In the genomic region with DNA sequence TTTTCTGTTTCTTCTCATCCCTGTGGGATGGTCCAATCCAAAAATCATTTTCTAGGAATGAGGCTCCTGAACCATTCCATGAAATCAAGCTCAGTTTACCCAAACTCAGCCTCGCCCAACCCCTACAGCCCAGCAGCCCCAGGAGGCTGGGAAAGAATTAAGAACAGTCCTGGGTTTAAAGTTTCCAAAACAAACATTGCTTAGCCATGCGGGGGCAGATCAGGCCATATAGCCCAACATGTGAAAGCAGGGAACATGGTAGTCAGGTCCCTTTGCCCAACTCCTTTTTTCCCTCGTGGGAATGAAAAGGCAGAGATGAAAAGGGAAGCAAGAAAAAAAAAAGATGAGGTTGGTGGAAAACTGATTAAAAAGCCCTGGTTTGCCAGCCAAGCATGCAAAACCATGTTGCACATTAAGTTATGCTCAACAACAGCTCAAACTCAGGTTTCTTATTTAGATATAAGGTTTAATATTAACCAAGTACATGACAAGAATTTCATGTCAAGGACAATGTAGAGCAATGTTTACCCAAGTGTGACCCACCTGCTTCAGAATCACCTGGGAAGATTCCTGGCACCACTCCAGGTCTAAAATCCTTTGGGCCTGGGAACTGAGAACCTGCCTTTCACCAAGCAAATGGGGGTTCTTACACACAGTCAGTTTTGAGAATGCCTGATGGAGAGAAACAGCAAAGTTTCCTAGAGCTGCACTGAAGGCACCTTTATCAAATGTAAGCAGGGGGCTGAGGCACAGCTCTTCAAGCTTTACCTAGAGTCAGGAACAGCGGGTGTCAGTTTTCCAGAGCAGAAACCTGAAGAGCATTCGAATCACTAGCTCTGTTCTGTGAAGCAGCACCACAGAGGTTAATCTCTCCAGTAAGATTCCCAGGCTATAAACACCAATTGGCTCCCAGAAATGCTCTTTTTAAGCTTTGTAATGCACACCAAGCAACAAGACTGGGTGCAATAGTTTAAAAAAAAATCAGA, we compare ENCODE assay signal across 11 cellular contexts. TPM values are rescaled to one million over a fixed set of nuclear protein-coding genes. Genes with fewer than 3 reads are reported as not detected.
DNase-seq lines count a peak whose midpoint lies in the region; ATAC-seq, FAIRE-seq and TF ChIP-seq lines count a peak whose summit lies in the region.
"Had no signal": no experiment of that assay in that cellular context is flagged by ENCODE, and none has a peak within 500 bp of the region (broad histone marks: within the 10 kb centered on the region; RNA-seq: fewer than 3 reads in every experiment).

No MANE protein-coding gene starts in this region.

- peak overlapping the region in 1 of 2 experiments; percentile 83 for H2BK12ac ChIP-seq in mesenchymal stem cell (ENCODE audit: low read length in 2 of 2)

- no peak overlapping the region for H3K23ac ChIP-seq in mesenchymal stem cell (ENCODE audit: low read length in 2 of 2)

- H3K36me3 ChIP-seq in HepG2 (replicated peaks in 1 of 2; ENCODE audit: control insufficient read depth in 1 of 2, insufficient read depth in 2 of 2, low read length in 2 of 2) (no peaks in the 10 kb centered on the region), right lobe of liver (no peaks in the 10 kb centered on the region), Peyer's patch (no peaks in the 10 kb centered on the region), mesenchymal stem cell (ENCODE audit: control insufficient read depth in 1 of 2, insufficient read depth in 2 of 2, low read depth in 1 of 2, low read length in 2 of 2) (no peaks in the 10 kb centered on the region), aorta (ENCODE audit: control insufficient read depth in 1 of 2, insufficient read depth in 2 of 2, low read length in 1 of 2) (no peaks in the 10 kb centered on the region)

- no peaks in the 10 kb centered on the region for H4K20me1 ChIP-seq in HepG2 (ENCODE audit: insufficient read depth, low read length)

- H2BK120ac ChIP-seq in mesenchymal stem cell (ENCODE audit: low read depth, low read length): no peak overlapping the region

- H2AFZ ChIP-seq in HepG2 (ENCODE audit: low read length) (no peak overlapping the region), mesenchymal stem cell (ENCODE audit: low read depth, low read length) (peak overlapping the region; percentile 15)
- H2AFZ ChIP-seq: GM23248 had no signal

- H3K27ac ChIP-seq in HepG2 (ENCODE audit: extremely low read length, insufficient read depth, low read length) (peak overlapping the region; percentile 61), right lobe of liver (no peak overlapping the region), Peyer's patch (peak overlapping the region in 3 of 4 donors; percentile 33 to 57 (median 55)), mesenchymal stem cell (ENCODE audit: low read length, poor library complexity, severe bottlenecking) (peak overlapping the region; percentile 10), aorta (ENCODE audit: low read depth in 1 of 2, low read length in 2 of 2) (peak overlapping the region; percentile 88 to 90)
- H3K27ac ChIP-seq: GM23248 had no signal

- peak; percentile 49 for ATAC-seq in HepG2
- ATAC-seq in right lobe of liver: no peak
- peak; percentile 59 for ATAC-seq in aorta (ENCODE audit: low FRiP score)

- no peak for TF ChIP-seq RAD21 in HepG2 (CRISPR knock-in tag; IDR thresholded peaks at IDR 0.05)

- no peak overlapping the region for H3K14ac ChIP-seq in mesenchymal stem cell (ENCODE audit: low read length in 2 of 2)

- H2AK5ac ChIP-seq in mesenchymal stem cell (ENCODE audit: low read length, severe bottlenecking): no peak overlapping the region

- H3K79me1 ChIP-seq in mesenchymal stem cell (replicated peaks; ENCODE audit: low read length, poor library complexity, severe bottlenecking): no peaks in the 10 kb centered on the region

- peaks cover 87% of the 10 kb centered on the region for H3K4me1 ChIP-seq in HepG2 (ENCODE audit: insufficient read depth, low read length)
- no peaks in the 10 kb centered on the region for H3K4me1 ChIP-seq in right lobe of liver
- H3K4me1 ChIP-seq in Peyer's patch: peaks cover 0 to 6% (median 0%) of the 10 kb centered on the region in 4 donors
- peaks cover 7% of the 10 kb centered on the region for H3K4me1 ChIP-seq in mesenchymal stem cell (ENCODE audit: control insufficient read depth, insufficient read depth, low read depth, low read length)
- peaks cover 2 to 18% of the 10 kb centered on the region in 2 donors for H3K4me1 ChIP-seq in aorta (ENCODE audit: control insufficient read depth in 1 of 2, insufficient read depth in 2 of 2, low read length in 2 of 2)

- DNase-seq in HepG2 (ENCODE audit: low spot score) (peak; percentile 43), right lobe of liver (no peak), Peyer's patch (no peak), mesenchymal stem cell (no peak), aorta (no peak)
- DNase-seq in central memory CD4-positive, alpha-beta T cell: no peak
- no peak for DNase-seq in activated effector memory CD4-positive, alpha-beta T cell treated with Interleukin-2 at 50 U/mL for 16 hours
- no peak for DNase-seq in stimulated activated CD4-positive, alpha-beta T cell treated with anti-CD3 and anti-CD28 coated beads, Interleukin-2, amount 100 ng/mL, for 24 hours
- DNase-seq: GM23248, NCI-H2029 treated with DMSO at 0.1 percent for 48 hours, SK-N-SH had no signal

- peak in 1 of 2 experiments; percentile 63; a peak in 2 of 4 replicates for TF ChIP-seq EP300 in HepG2 (IDR thresholded peaks at IDR 0.05; ENCODE audit: low read depth in 2 of 2, low read length in 2 of 2)
- no peak for TF ChIP-seq EP300 in HepG2 (CRISPR knock-in tag; IDR thresholded peaks at IDR 0.05; ENCODE audit: borderline replicate concordance)

- H3K4ac ChIP-seq in mesenchymal stem cell (ENCODE audit: low read depth in 1 of 2, low read length in 2 of 2): no peak overlapping the region

- BruUV-seq in HepG2 (replicated peaks; lab: Mats Ljungman, UMichigan): no TSS peak

- WGBS in HepG2 (ENCODE audit: low lambda C conversion rate): 7% methylated on average over 5 of the region's 5 CpGs
- WGBS in right lobe of liver (ENCODE audit: insufficient coverage, low coverage, low lambda C conversion rate, missing lambda C conversion rate): 25% methylated on average over 5 of the region's 5 CpGs
- 48% methylated on average over 5 of the region's 5 CpGs for WGBS in mesenchymal stem cell
- WGBS in aorta, 2 donors: 12 to 13% methylated on average over 5 of the region's 5 CpGs

- TF ChIP-seq POLR2A in HepG2 (IDR thresholded peaks at IDR 0.05; ENCODE audit: insufficient read depth in 1 of 2, low read depth in 2 of 2, low read length in 2 of 2) (no peak), right lobe of liver (IDR thresholded peaks at IDR 0.05) (no peak), Peyer's patch (IDR thresholded peaks at IDR 0.05) (no peak)

- peaks cover 40% of the 10 kb centered on the region for H3K79me2 ChIP-seq in HepG2 (ENCODE audit: insufficient read depth, low read length)

- H3K9ac ChIP-seq in HepG2 (ENCODE audit: insufficient read depth, low read depth, low read length) (peak overlapping the region; percentile 62), mesenchymal stem cell (ENCODE audit: low read length) (no peak overlapping the region)
- H3K9ac ChIP-seq: GM23248, SK-N-SH had no signal

- TF ChIP-seq CTCF in HepG2 (CRISPR knock-in tag; IDR thresholded peaks at IDR 0.05): no peak
- TF ChIP-seq CTCF in right lobe of liver (IDR thresholded peaks at IDR 0.05): no peak
- no peak for TF ChIP-seq CTCF in Peyer's patch (IDR thresholded peaks at IDR 0.05)

- H4K8ac ChIP-seq in mesenchymal stem cell (ENCODE audit: low read length): no peak overlapping the region

- H3K4me3 ChIP-seq in HepG2 (replicated peaks in 1 of 3; ENCODE audit: insufficient read depth in 1 of 3, low read depth in 2 of 3, low read length in 3 of 3): peak overlapping the region in 2 of 3 experiments; percentile 63 to 66; a peak in 4 of 6 replicates
- H3K4me3 ChIP-seq in right lobe of liver: no peak overlapping the region
- peak overlapping the region in 2 of 4 donors; percentile 47 to 48 for H3K4me3 ChIP-seq in Peyer's patch
- no peak overlapping the region for H3K4me3 ChIP-seq in mesenchymal stem cell (ENCODE audit: insufficient read depth in 1 of 2, low read depth in 1 of 2, low read length in 2 of 2)
- peak overlapping the region; percentile 86 to 98 for H3K4me3 ChIP-seq in aorta (ENCODE audit: low read length in 2 of 2)
- H3K4me3 ChIP-seq: GM23248 had no signal

- POLR2A ChIA-PET in HepG2 (lab: Yijun Ruan, JAX): interaction anchor here (1.4 kb wide), 1 partner anchor 39 kb away, joined by 3 read pairs; no protein-coding TSS in a partner anchor

- no peak overlapping the region for H2BK15ac ChIP-seq in mesenchymal stem cell (ENCODE audit: low read depth, poor library complexity, severe bottlenecking)

- no peak overlapping the region for H2BK5ac ChIP-seq in mesenchymal stem cell (ENCODE audit: low read depth, low read length, poor library complexity, severe bottlenecking)

- intact Hi-C loops in HepG2 (cut with micrococcal nuclease; ENCODE audit: unreplicated experiment) (loop anchor here (2.0 kb wide), 1 partner anchor 52 kb away; no protein-coding TSS in a partner anchor), right lobe of liver (cut with DNase I) (no loop called here), aorta (cut with DNase I) (no loop called here)

- in situ Hi-C loops in HepG2 (cut with HindIII; ENCODE audit: extremely low pct_ligation_motif_present, low pct_unique_long_range_greater_than_20kb): no loop called here

- H3K27me3 ChIP-seq in HepG2 (ENCODE audit: control insufficient read depth in 1 of 2, insufficient read depth in 2 of 2, low read length in 2 of 2) (no peaks in the 10 kb centered on the region; a peak in 2 of 5 replicates), right lobe of liver (no peaks in the 10 kb centered on the region), Peyer's patch (no peaks in the 10 kb centered on the region), mesenchymal stem cell (ENCODE audit: control insufficient read depth in 1 of 2, insufficient read depth in 1 of 2, low read length in 2 of 2) (no peaks in the 10 kb centered on the region), aorta (ENCODE audit: control insufficient read depth in 1 of 2, insufficient read depth in 2 of 2, low read length in 1 of 2) (no peaks in the 10 kb centered on the region)

- no peaks in the 10 kb centered on the region for H3K9me3 ChIP-seq in HepG2 (ENCODE audit: low read length)
- no peaks in the 10 kb centered on the region for H3K9me3 ChIP-seq in right lobe of liver
- no peaks in the 10 kb centered on the region for H3K9me3 ChIP-seq in Peyer's patch
- H3K9me3 ChIP-seq in mesenchymal stem cell (ENCODE audit: control insufficient read depth, low read length): no peaks in the 10 kb centered on the region
- no peaks in the 10 kb centered on the region for H3K9me3 ChIP-seq in aorta (ENCODE audit: control insufficient read depth, low read length)
- H3K9me3 ChIP-seq: SK-N-SH had no signal

- no peak for FAIRE-seq in HepG2 (lab: Jason Lieb, UNC)

- H3K18ac ChIP-seq in mesenchymal stem cell (ENCODE audit: low read depth in 1 of 2, low read length in 2 of 2): no peak overlapping the region

- H3K4me2 ChIP-seq in HepG2 (ENCODE audit: low read depth, low read length): peak overlapping the region; percentile 85
- H3K4me2 ChIP-seq in mesenchymal stem cell (ENCODE audit: low read length, poor library complexity, severe bottlenecking): no peak overlapping the region
- H3K4me2 ChIP-seq: SK-N-SH had no signal

- CTCF ChIA-PET in HepG2 (lab: Yijun Ruan, JAX; ENCODE audit: low intra/inter-chr PET ratio, low total read pairs): no interaction called here

- H4K91ac ChIP-seq in mesenchymal stem cell (ENCODE audit: low read length): no peak overlapping the region

RNA-seq across cellular contexts. Expression of gene FREM1, which starts 1.7 kb away (rescaled TPM):
- total RNA-seq in HepG2 (2016; rRNA removed; fragmentation: Illumina TruSeq; extraction: Trizol) (33.6 and 64.3 TPM in 2 replicates), right lobe of liver (1 to 10 TPM in 3 of 6 experiments, under 1 TPM in 3; 0.12 to 2.6 (median 1.1) TPM), Peyer's patch (100 to 1,000 TPM in 1 of 4 donors, 10 to 100 TPM in 3; 31.4 to 108 (median 54.0) TPM), aorta (10 to 100 TPM; 14.0 to 18.9 TPM)
- 4.3 and 4.4 TPM in 2 replicates for total RNA-seq in HepG2 (2016; cell fraction: cytosol; rRNA removed; fragmentation: Illumina TruSeq; extraction: Trizol; ENCODE audit: low read depth)
- total RNA-seq in HepG2 (2016; cell fraction: insoluble cytoplasmic fraction; rRNA removed; fragmentation: Illumina TruSeq; extraction: Trizol): 35.4 and 63.3 TPM in 2 replicates
- total RNA-seq in HepG2 (2016; cell fraction: membrane; rRNA removed; fragmentation: Illumina TruSeq; extraction: Trizol): 11.1 and 12.8 TPM in 2 replicates
- 124 and 146 TPM in 2 replicates for total RNA-seq in HepG2 (2016; cell fraction: nucleus; rRNA removed; fragmentation: Illumina TruSeq; extraction: Trizol)
- polyA plus RNA-seq in HepG2 (2011; rRNA removed) (202 and 232 TPM in 2 replicates), aorta (10 to 100 TPM in 1 of 2 donors, 1 to 10 TPM in 1; 6.9 to 15.1 TPM)
- 129 and 182 TPM in 2 replicates for polyA plus RNA-seq in HepG2 (2011; cell fraction: cytosol; rRNA removed)
- polyA plus RNA-seq in HepG2 (2011; cell fraction: nucleus; rRNA removed): 324 and 329 TPM in 2 replicates
- polyA plus RNA-seq in HepG2 (2012): 122 and 133 TPM in 2 replicates
- polyA plus RNA-seq in HepG2 (2016; cell fraction: cytosol; fragmentation: Illumina TruSeq; extraction: Trizol; ENCODE audit: low read depth): 3.2 and 3.5 TPM in 2 replicates
- 22.5 and 25.8 TPM in 2 replicates for polyA plus RNA-seq in HepG2 (2016; cell fraction: insoluble cytoplasmic fraction; fragmentation: Illumina TruSeq; extraction: Trizol; ENCODE audit: low read depth)
- 4.7 and 6.1 TPM in 2 replicates for polyA plus RNA-seq in HepG2 (2016; cell fraction: membrane; fragmentation: Illumina TruSeq; extraction: Trizol; ENCODE audit: low read depth)
- polyA plus RNA-seq in HepG2 (2016; cell fraction: nucleus; fragmentation: Illumina TruSeq; extraction: Trizol; ENCODE audit: insufficient read depth, low read depth): 89.7 and 90.5 TPM in 2 replicates
- polyA minus RNA-seq in HepG2 (2011; rRNA and poly(A)+ RNA removed; ENCODE audit: low replicate concordance): 0.56 and 445 TPM in 2 replicates
- polyA minus RNA-seq in HepG2 (2011; cell fraction: cytosol; rRNA and poly(A)+ RNA removed): 118 and 175 TPM in 2 replicates
- 794 and 882 TPM in 2 replicates for polyA minus RNA-seq in HepG2 (2011; cell fraction: nucleus; rRNA and poly(A)+ RNA removed)
- 7.8 TPM for polyA plus RNA-seq in mesenchymal stem cell (2013, experiment 1 of 2)
- 7.1 TPM for polyA plus RNA-seq in mesenchymal stem cell (2013, experiment 2 of 2)

Comparison
In these comparisons a context has a peak if more than half of its experiments do, and no peak if none do; other contexts are left out.
1. ATAC-seq: peak in HepG2 (single experiment) and aorta (single experiment); none in right lobe of liver (0 of 4).
2. H3K27ac ChIP-seq: peak in HepG2 (single experiment), Peyer's patch (3 of 4), mesenchymal stem cell (single experiment) and aorta (2 of 2); none in right lobe of liver (0 of 3).
3. H3K4me3 ChIP-seq: peak in HepG2 (2 of 3) and aorta (2 of 2); none in right lobe of liver (0 of 3) and mesenchymal stem cell (0 of 2).